ENCODE assay signal across 19 cellular contexts in the genomic region with DNA sequence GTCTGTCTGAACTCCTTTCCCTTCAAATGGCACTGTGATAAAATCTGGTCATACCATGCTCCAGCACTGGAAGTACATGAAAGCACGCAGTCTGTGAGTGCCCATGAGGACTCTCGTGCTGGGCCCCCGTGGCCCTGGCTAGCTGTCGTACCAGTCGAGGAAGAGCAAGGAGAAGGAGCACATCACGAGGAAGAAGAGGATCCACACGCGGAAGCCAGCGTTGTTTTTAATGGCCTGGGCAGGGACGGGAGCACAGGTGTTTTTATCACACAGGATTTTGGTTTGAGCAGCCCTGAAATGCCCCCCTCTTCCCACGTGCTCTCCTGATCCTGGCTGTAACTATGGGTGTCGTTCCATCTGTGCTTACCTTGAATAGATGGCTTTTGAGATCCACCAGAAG. TPM values are rescaled to one million over a fixed set of nuclear protein-coding genes. Genes with fewer than 3 reads are reported as not detected.
"Had no signal": no experiment of that assay in that cellular context is flagged by ENCODE, and none has a peak within 500 bp of the region (broad histone marks: within the 10 kb centered on the region; RNA-seq: fewer than 3 reads in every experiment).

No MANE protein-coding gene starts in this region.

- H3K4me1 ChIP-seq: adrenal gland, esophagus muscularis mucosa, right atrium auricular region, tibial artery had no signal

- H3K27me3 ChIP-seq: adrenal gland, dorsolateral prefrontal cortex, esophagus muscularis mucosa, hepatocyte, right atrium auricular region, tibial artery had no signal

- H3K4me3 Mint-ChIP-seq: activated CD4-positive, alpha-beta T cell treated with anti-CD3 and anti-CD28 coated beads, Interleukin-2, amount 10 ng/mL, durations not matched to agents 7 days and 5 days; activated CD8-positive, alpha-beta memory T cell treated with anti-CD3 and anti-CD28 coated beads, Interleukin-2, amount 10 ng/mL, durations not matched to agents 7 days and 5 days; activated T-cell treated with anti-CD3 and anti-CD28 coated beads, Interleukin-2, amount 50 U/mL, for 4 hours; nephron; stimulated activated naive B cell treated with anti-CD40 and anti-IgM and Interleukin-4, amounts not matched to agents 10 μg/mL and 1 μg/mL and 100 μg/mL, for 72 hours; T-helper 2 cell treated with Interferon-gamma antibody and Interleukin-4, amounts not matched to agents 5 μg/mL and 100 μg/mL, for 36 hours had no signal

- ATAC-seq: activated CD8-positive, alpha-beta memory T cell treated with anti-CD3 and anti-CD28 coated beads, Interleukin-2, amount 10 ng/mL, durations not matched to agents 7 days and 5 days; activated T-cell treated with anti-CD3 and anti-CD28 coated beads, Interleukin-2, amount 50 U/mL, for 4 hours; left ventricle myocardium superior; stimulated activated naive B cell treated with anti-CD40 and anti-IgM and Interleukin-4, amounts not matched to agents 10 μg/mL and 1 μg/mL and 100 μg/mL, for 72 hours had no signal

- H3K27me3 Mint-ChIP-seq: activated CD4-positive, alpha-beta T cell treated with anti-CD3 and anti-CD28 coated beads, Interleukin-2, amount 10 ng/mL, durations not matched to agents 7 days and 5 days; activated CD8-positive, alpha-beta memory T cell treated with anti-CD3 and anti-CD28 coated beads, Interleukin-2, amount 10 ng/mL, durations not matched to agents 7 days and 5 days; progenitor cell of endocrine pancreas; stimulated activated naive B cell treated with anti-CD40 and anti-IgM and Interleukin-4, amounts not matched to agents 10 μg/mL and 1 μg/mL and 100 μg/mL, for 72 hours had no signal

- H3K27ac Mint-ChIP-seq: activated CD8-positive, alpha-beta memory T cell treated with anti-CD3 and anti-CD28 coated beads, Interleukin-2, amount 10 ng/mL, durations not matched to agents 7 days and 5 days; nephron; progenitor cell of endocrine pancreas; stimulated activated naive B cell treated with anti-CD40 and anti-IgM and Interleukin-4, amounts not matched to agents 10 μg/mL and 1 μg/mL and 100 μg/mL, for 72 hours; T-helper 2 cell treated with Interferon-gamma antibody and Interleukin-4, amounts not matched to agents 5 μg/mL and 100 μg/mL, for 36 hours had no signal

- H3K9me3 Mint-ChIP-seq: activated CD4-positive, alpha-beta T cell treated with anti-CD3 and anti-CD28 coated beads, Interleukin-2, amount 10 ng/mL, durations not matched to agents 7 days and 5 days; activated T-cell treated with anti-CD3 and anti-CD28 coated beads, Interleukin-2, amount 50 U/mL, for 4 hours; nephron; T-helper 2 cell treated with Interferon-gamma antibody and Interleukin-4, amounts not matched to agents 5 μg/mL and 100 μg/mL, for 36 hours had no signal

- DNase-seq: activated CD4-positive, alpha-beta T cell treated with anti-CD3 and anti-CD28 coated beads, Interleukin-2, amount 10 ng/mL, durations not matched to agents 7 days and 5 days; activated CD8-positive, alpha-beta memory T cell treated with anti-CD3 and anti-CD28 coated beads, Interleukin-2, amount 10 ng/mL, durations not matched to agents 7 days and 5 days; activated gamma-delta T cell treated with Interleukin-2 at 50 U/mL for 16 hours; activated T-cell treated with anti-CD3 and anti-CD28 coated beads, Interleukin-2, amount 50 U/mL, for 4 hours; left ventricle myocardium superior; mesenchymal stem cell; occipital lobe; stimulated activated CD4-positive, alpha-beta T cell treated with anti-CD3 and anti-CD28 coated beads, Interleukin-2, amount 100 ng/mL, for 48 hours; stimulated activated naive B cell treated with anti-CD40 and anti-IgM and Interleukin-4, amounts not matched to agents 10 μg/mL and 1 μg/mL and 100 μg/mL, for 72 hours had no signal

- H3K4me3 ChIP-seq: adrenal gland, dorsolateral prefrontal cortex, esophagus muscularis mucosa, hepatocyte, right atrium auricular region, tibial artery had no signal

- H3K4me1 Mint-ChIP-seq: nephron; stimulated activated naive B cell treated with anti-CD40 and anti-IgM and Interleukin-4, amounts not matched to agents 10 μg/mL and 1 μg/mL and 100 μg/mL, for 72 hours had no signal

- H3K9me3 ChIP-seq: adrenal gland, esophagus muscularis mucosa, right atrium auricular region, tibial artery had no signal

- H3K27ac ChIP-seq: adrenal gland, dorsolateral prefrontal cortex, esophagus muscularis mucosa, hepatocyte, right atrium auricular region, tibial artery had no signal

RNA-seq across cellular contexts. Expression of gene NSG1, which starts 33.0 kb away (rescaled TPM):
- total RNA-seq: glomerular endothelial cell had no signal
